8 cellular contexts compared by ENCODE assay signal in genomic region chr9:87148391-87149237, GRCh38.
DNase-seq lines count a peak whose midpoint lies in the region; ATAC-seq and TF ChIP-seq lines count a peak whose summit lies in the region.

No MANE protein-coding gene starts in this region.

- 14 to 18% methylated on average over 50 to 51 of the region's 51 CpGs for WGBS in heart right ventricle, 2 donors

- TF ChIP-seq CTCF in heart right ventricle (IDR thresholded peaks at IDR 0.05): peak in 6 of 9 donors; percentile 11 to 52 (median 33)
- TF ChIP-seq CTCF in osteoblast (IDR thresholded peaks at IDR 0.05; ENCODE audit: extremely low read depth, low read depth, low read length): no peak

- no peak for ATAC-seq in stimulated activated naive CD8-positive, alpha-beta T cell treated with anti-CD3 and anti-CD28 coated beads, Interleukin-15, Interleukin-2, amounts not matched to agents 100 U/mL and 50 U/mL, for 24 hours
- peak; percentile 95 to 97 (median 96) for ATAC-seq in heart right ventricle
- no peak for ATAC-seq in activated CD4-positive, CD25-positive, alpha-beta regulatory T cell treated with anti-CD3 and anti-CD28 coated beads, Interleukin-2, amount 50 U/mL, for 24 hours

- H4K20me1 ChIP-seq in osteoblast (ENCODE audit: insufficient read depth, low read length): no peaks in the 10 kb centered on the region

- H3K4me1 ChIP-seq in heart right ventricle (peaks cover 0 to 21% (median 15%) of the 10 kb centered on the region in 9 donors), osteoblast (ENCODE audit: insufficient read depth, low read length) (peaks cover 6% of the 10 kb centered on the region)

- peak overlapping the region; percentile 74 for H3K4me2 ChIP-seq in osteoblast (ENCODE audit: insufficient read depth, low read length)

- H3K4me1 Mint-ChIP-seq in stimulated activated naive CD8-positive, alpha-beta T cell treated with anti-CD3 and anti-CD28 coated beads, Interleukin-15, Interleukin-2, amounts not matched to agents 100 ng/mL and 50 ng/mL, for 24 hours (ENCODE audit: low read depth): peaks cover 3% of the 10 kb centered on the region
- H3K4me1 Mint-ChIP-seq in T-helper 2 cell treated with Interferon-gamma antibody and Interleukin-4, amounts not matched to agents 5 μg/mL and 100 μg/mL, for 36 hours (ENCODE audit: low read depth): no peaks in the 10 kb centered on the region

- H3K4me3 Mint-ChIP-seq in stimulated activated naive CD8-positive, alpha-beta T cell treated with anti-CD3 and anti-CD28 coated beads, Interleukin-15, Interleukin-2, amounts not matched to agents 100 ng/mL and 50 ng/mL, for 24 hours: peak overlapping the region; percentile 37
- H3K4me3 Mint-ChIP-seq in T-helper 2 cell treated with Interferon-gamma antibody and Interleukin-4, amounts not matched to agents 5 μg/mL and 100 μg/mL, for 36 hours: no peak overlapping the region

- H2AFZ ChIP-seq in osteoblast (ENCODE audit: low read length): peak overlapping the region; percentile 96

- no peak for DNase-seq in stimulated activated naive CD8-positive, alpha-beta T cell treated with anti-CD3 and anti-CD28 coated beads, Interleukin-15, Interleukin-2, amounts not matched to agents 100 U/mL and 50 U/mL, for 24 hours
- DNase-seq in amygdala (lab: John Stamatoyannopoulos, UW) (peak; percentile 25 to 96 (median 76)), heart right ventricle (peak; percentile 88), osteoblast (ENCODE audit: insufficient read length, low spot score, missing footprints) (peak; percentile 93)
- no peak for DNase-seq in T-helper 2 cell treated with Interferon-gamma antibody and Interleukin-4, amounts not matched to agents 5 μg/mL and 100 μg/mL, for 36 hours (ENCODE audit: low spot score)
- no peak for DNase-seq in stimulated activated naive CD4-positive, alpha-beta T cell (lab: John Stamatoyannopoulos, UW)

- H3K27ac ChIP-seq in heart right ventricle: peak overlapping the region; percentile 73 to 89 (median 81)
- H3K27ac ChIP-seq in osteoblast (ENCODE audit: low read depth, low read length): peak overlapping the region; percentile 81

- H3K4me3 ChIP-seq in heart right ventricle (peak overlapping the region; percentile 6 to 57 (median 44)), osteoblast (ENCODE audit: insufficient read depth, low read length) (peak overlapping the region; percentile 62)

- H3K36me3 Mint-ChIP-seq in stimulated activated naive CD8-positive, alpha-beta T cell treated with anti-CD3 and anti-CD28 coated beads, Interleukin-15, Interleukin-2, amounts not matched to agents 100 ng/mL and 50 ng/mL, for 24 hours (ENCODE audit: low read depth): no peaks in the 10 kb centered on the region
- H3K36me3 Mint-ChIP-seq in T-helper 2 cell treated with Interferon-gamma antibody and Interleukin-4, amounts not matched to agents 5 μg/mL and 100 μg/mL, for 36 hours (ENCODE audit: low read depth): no peaks in the 10 kb centered on the region

- peaks cover 0 to 9% (median 0%) of the 10 kb centered on the region in 11 donors for H3K9me3 ChIP-seq in heart right ventricle
- H3K9me3 ChIP-seq in osteoblast (ENCODE audit: low read depth, low read length): peaks cover 2% of the 10 kb centered on the region

- peaks cover 0 to 15% (median 0%) of the 10 kb centered on the region in 7 donors for H3K27me3 ChIP-seq in heart right ventricle
- no peaks in the 10 kb centered on the region for H3K27me3 ChIP-seq in osteoblast (ENCODE audit: insufficient read depth, low read length)

- H3K9me3 Mint-ChIP-seq in stimulated activated naive CD8-positive, alpha-beta T cell treated with anti-CD3 and anti-CD28 coated beads, Interleukin-15, Interleukin-2, amounts not matched to agents 100 ng/mL and 50 ng/mL, for 24 hours: no peaks in the 10 kb centered on the region
- H3K9me3 Mint-ChIP-seq in T-helper 2 cell treated with Interferon-gamma antibody and Interleukin-4, amounts not matched to agents 5 μg/mL and 100 μg/mL, for 36 hours: no peaks in the 10 kb centered on the region

- H3K27me3 Mint-ChIP-seq in stimulated activated naive CD8-positive, alpha-beta T cell treated with anti-CD3 and anti-CD28 coated beads, Interleukin-15, Interleukin-2, amounts not matched to agents 100 ng/mL and 50 ng/mL, for 24 hours: peaks cover 49% of the 10 kb centered on the region
- H3K27me3 Mint-ChIP-seq in T-helper 2 cell treated with Interferon-gamma antibody and Interleukin-4, amounts not matched to agents 5 μg/mL and 100 μg/mL, for 36 hours (ENCODE audit: low read depth): peaks cover 18% of the 10 kb centered on the region

- no peaks in the 10 kb centered on the region for H3K36me3 ChIP-seq in heart right ventricle
- no peaks in the 10 kb centered on the region for H3K36me3 ChIP-seq in osteoblast (ENCODE audit: insufficient read depth, low read length)

- H3K27ac Mint-ChIP-seq in stimulated activated naive CD8-positive, alpha-beta T cell treated with anti-CD3 and anti-CD28 coated beads, Interleukin-15, Interleukin-2, amounts not matched to agents 100 ng/mL and 50 ng/mL, for 24 hours: no peak overlapping the region
- H3K27ac Mint-ChIP-seq in T-helper 2 cell treated with Interferon-gamma antibody and Interleukin-4, amounts not matched to agents 5 μg/mL and 100 μg/mL, for 36 hours: no peak overlapping the region

- intact Hi-C loops in heart right ventricle (cut with DNase I): loop anchor here in 2 of 10 donors (5.0 kb wide), 1 partner anchor 201 kb away; the partner anchor contains the start of gene GAS1 (in 2 of the 2)

- H3K79me2 ChIP-seq in osteoblast (ENCODE audit: insufficient read depth, low read length): no peaks in the 10 kb centered on the region

Comparison
In these comparisons a context has a peak if more than half of its experiments do, and no peak if none do; other contexts are left out.
1. ATAC-seq: peak in heart right ventricle (8 of 8); none in stimulated activated naive CD8-positive, alpha-beta T cell treated with anti-CD3 and anti-CD28 coated beads, Interleukin-15, Interleukin-2, amounts not matched to agents 100 U/mL and 50 U/mL, for 24 hours (single experiment) and activated CD4-positive, CD25-positive, alpha-beta regulatory T cell treated with anti-CD3 and anti-CD28 coated beads, Interleukin-2, amount 50 U/mL, for 24 hours (0 of 2).
2. DNase-seq: peak in amygdala (56 of 56), heart right ventricle (2 of 2) and osteoblast (single experiment); none in stimulated activated naive CD8-positive, alpha-beta T cell treated with anti-CD3 and anti-CD28 coated beads, Interleukin-15, Interleukin-2, amounts not matched to agents 100 U/mL and 50 U/mL, for 24 hours (single experiment), T-helper 2 cell treated with Interferon-gamma antibody and Interleukin-4, amounts not matched to agents 5 μg/mL and 100 μg/mL, for 36 hours (single experiment) and stimulated activated naive CD4-positive, alpha-beta T cell (0 of 6).